In the genomic region with DNA sequence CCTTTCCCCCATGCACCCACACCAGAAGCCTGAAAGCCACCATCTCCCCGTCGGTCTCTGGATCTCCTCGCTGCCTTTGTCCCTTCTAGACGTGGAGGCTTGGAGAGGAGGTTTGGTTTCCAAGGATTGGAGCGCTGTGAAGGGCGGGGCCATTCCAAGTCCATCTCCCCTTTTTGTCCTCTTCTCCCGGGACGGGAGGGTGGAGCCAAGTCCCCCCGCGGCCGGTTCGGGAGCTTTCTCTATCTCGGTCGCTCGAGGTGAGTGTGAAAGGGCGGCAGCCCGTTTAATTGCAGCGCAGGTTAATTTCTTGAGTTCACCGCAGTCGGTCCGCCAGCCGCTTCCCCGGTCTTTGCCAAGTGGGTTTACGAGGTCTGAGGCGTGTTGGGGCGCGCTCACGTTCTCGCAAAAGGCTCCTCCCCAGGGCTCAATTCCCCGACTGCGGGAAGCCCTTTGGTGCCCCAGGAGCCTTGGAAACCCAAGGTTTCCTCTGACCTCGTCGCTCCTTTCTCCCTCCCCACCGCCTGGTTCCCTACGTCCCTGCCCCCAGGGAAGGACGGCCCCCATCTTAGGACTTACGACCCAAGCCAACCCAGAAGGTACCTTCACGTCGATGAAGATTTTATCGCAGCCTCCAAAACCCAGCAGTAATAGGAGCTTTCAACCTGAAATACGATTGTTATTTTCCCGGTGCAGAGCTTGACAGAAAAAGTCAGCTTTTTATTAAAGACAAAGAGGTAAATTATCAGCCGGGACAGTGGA, we compare ENCODE assay signal across 8 cellular contexts. TPM values are rescaled to one million over a fixed set of nuclear protein-coding genes. Genes with fewer than 3 reads are reported as not detected.
DNase-seq lines count a peak whose midpoint lies in the region; ATAC-seq and TF ChIP-seq lines count a peak whose summit lies in the region.

No MANE protein-coding gene starts in this region.

- DNase-seq in DMS 273 (lab: John Stamatoyannopoulos, UW; ENCODE audit: unreplicated experiment) = peak; percentile 81
- peak; percentile 53 for DNase-seq in NCI-H748 treated with DMSO at 0.1 percent for 48 hours (lab: John Stamatoyannopoulos, UW)
- DNase-seq in foreskin keratinocyte = peak; percentile 65 to 73
- peak; percentile 21 to 62 for DNase-seq in trophoblast cell
- DNase-seq in SHP77 (lab: John Stamatoyannopoulos, UW) = no peak
- no peak for DNase-seq in NCI-H1436 (lab: John Stamatoyannopoulos, UW)

- no peaks in the 10 kb centered on the region for H3K9me3 ChIP-seq in trophoblast cell (ENCODE audit: insufficient read depth, low read depth, low read length)

- H4K91ac ChIP-seq in trophoblast cell (ENCODE audit: low read depth, low read length) = peak overlapping the region; percentile 90

- peak overlapping the region; percentile 91 for H4K12ac ChIP-seq in trophoblast cell (ENCODE audit: low read depth, low read length)

- H3K27ac ChIP-seq in foreskin keratinocyte = peak overlapping the region; percentile 64
- H3K27ac ChIP-seq in trophoblast cell (ENCODE audit: low read depth, low read length) = peak overlapping the region; percentile 84

- H3K4me1 ChIP-seq in foreskin keratinocyte = peaks cover 10% of the 10 kb centered on the region
- no peaks in the 10 kb centered on the region for H3K4me1 ChIP-seq in trophoblast cell (ENCODE audit: control insufficient read depth in 1 of 2, insufficient read depth in 2 of 2, low read length in 2 of 2)

- H3K27me3 ChIP-seq in foreskin keratinocyte (no peaks in the 10 kb centered on the region), trophoblast cell (ENCODE audit: insufficient read depth, low read length) (no peaks in the 10 kb centered on the region)

- H3K79me1 ChIP-seq in trophoblast cell (ENCODE audit: low read length) = peaks cover 50% of the 10 kb centered on the region

- H3K4ac ChIP-seq in trophoblast cell (ENCODE audit: low read depth, low read length) = peak overlapping the region; percentile 90

- WGBS in trophoblast cell (ENCODE audit: extremely low coverage, insufficient coverage, insufficient read length) = no CpG with 5 or more reads among the region's 43 CpGs

- no peak overlapping the region for H2BK12ac ChIP-seq in trophoblast cell (ENCODE audit: low read length)

- H2BK5ac ChIP-seq in trophoblast cell (ENCODE audit: low read depth, low read length, poor library complexity) = peak overlapping the region; percentile 68

- no peak for TF ChIP-seq CTCF in foreskin keratinocyte (conservative IDR thresholded peaks at IDR 0.05)

- H3K18ac ChIP-seq in trophoblast cell (ENCODE audit: low read length) = peak overlapping the region; percentile 76

- peaks cover 43% of the 10 kb centered on the region for H3K79me2 ChIP-seq in trophoblast cell (ENCODE audit: control insufficient read depth, insufficient read depth, low read length, poor library complexity)

- peak overlapping the region; percentile 58 for H2AFZ ChIP-seq in trophoblast cell (ENCODE audit: insufficient read depth, low read length, poor library complexity)

- peak overlapping the region; percentile 89 for H3K4me3 ChIP-seq in trophoblast cell (ENCODE audit: low read depth, low read length)

- H3K14ac ChIP-seq in trophoblast cell (ENCODE audit: low read length) = peak overlapping the region; percentile 87

- H2AK5ac ChIP-seq in trophoblast cell (ENCODE audit: low read length) = peak overlapping the region; percentile 38

- H3K4me2 ChIP-seq in trophoblast cell (ENCODE audit: low read length) = peak overlapping the region; percentile 72

- H3K9ac ChIP-seq in trophoblast cell (ENCODE audit: low read length) = peak overlapping the region; percentile 91

- no peaks in the 10 kb centered on the region for H3K36me3 ChIP-seq in trophoblast cell (ENCODE audit: control insufficient read depth in 1 of 2, insufficient read depth in 2 of 2, low read length in 2 of 2)

- H4K8ac ChIP-seq in trophoblast cell (ENCODE audit: low read depth, low read length) = peak overlapping the region; percentile 92

- H2BK120ac ChIP-seq in trophoblast cell (ENCODE audit: insufficient read depth, low read length, poor library complexity) = peak overlapping the region; percentile 71

- ATAC-seq in foreskin keratinocyte (peak; percentile 53), HG02642 (IDR thresholded peaks at IDR 0.05; ENCODE audit: poor library complexity, unreplicated experiment) (no peak), HG03280 (IDR thresholded peaks at IDR 0.05; ENCODE audit: unreplicated experiment) (no peak)

- no peak overlapping the region for H3K23ac ChIP-seq in trophoblast cell (ENCODE audit: low read length)

RNA-seq across cellular contexts. Expression of gene ZNF462, which starts 2.8 kb away (rescaled TPM):
- total RNA-seq in foreskin keratinocyte = 19.6 and 22.4 TPM in 2 replicates
- 1.6 and 1.7 TPM in 2 replicates for polyA plus RNA-seq in foreskin keratinocyte
- 20.2 and 22.5 TPM in 2 replicates for polyA plus RNA-seq in trophoblast cell (2013)

Comparison
In these comparisons a context has a peak if more than half of its experiments do, and no peak if none do; other contexts are left out.
1. DNase-seq: peak in DMS 273 (single experiment), NCI-H748 treated with DMSO at 0.1 percent for 48 hours (single experiment), foreskin keratinocyte (2 of 2) and trophoblast cell (2 of 2); none in SHP77 (0 of 2) and NCI-H1436 (single experiment).